In genomic region chr6:144729502-144729901, GRCh38 we compare ENCODE assay signal across 12 cellular contexts.
DNase-seq lines count a peak whose midpoint lies in the region; ATAC-seq and TF ChIP-seq lines count a peak whose summit lies in the region.
"Had no signal": no experiment of that assay in that cellular context is flagged by ENCODE, and none has a peak within 500 bp of the region (broad histone marks: within the 10 kb centered on the region; RNA-seq: fewer than 3 reads in every experiment).

No MANE protein-coding gene starts in this region.

- H3K9me3 ChIP-seq in esophagus squamous epithelium (no peaks in the 10 kb centered on the region), breast epithelium (no peaks in the 10 kb centered on the region)
- H3K9me3 ChIP-seq: neutrophil had no signal

- H3K4me3 ChIP-seq in esophagus squamous epithelium = no peak overlapping the region
- H3K4me3 ChIP-seq in breast epithelium = no peak overlapping the region

- H3K4me1 ChIP-seq in esophagus squamous epithelium (peaks cover 0 to 7% (median 5%) of the 10 kb centered on the region in 3 donors), breast epithelium (no peaks in the 10 kb centered on the region)

- no peak for TF ChIP-seq POLR2A in esophagus squamous epithelium (IDR thresholded peaks at IDR 0.05)
- no peak for TF ChIP-seq POLR2A in breast epithelium (IDR thresholded peaks at IDR 0.05)

- H3K36me3 ChIP-seq in esophagus squamous epithelium = peaks cover 0 to 50% (median 0%) of the 10 kb centered on the region in 3 donors
- H3K36me3 ChIP-seq in breast epithelium = no peaks in the 10 kb centered on the region

- no peak for TF ChIP-seq CTCF in esophagus squamous epithelium (IDR thresholded peaks at IDR 0.05)
- no peak for TF ChIP-seq CTCF in breast epithelium (IDR thresholded peaks at IDR 0.05)

- intact Hi-C loops in esophagus squamous epithelium (cut with DNase I) (no loop called here), breast epithelium (cut with DNase I; ENCODE audit: low total_unique reads) (no loop called here)

- no peaks in the 10 kb centered on the region for H3K27me3 ChIP-seq in esophagus squamous epithelium
- H3K27me3 ChIP-seq in breast epithelium = no peaks in the 10 kb centered on the region
- H3K27me3 ChIP-seq: neutrophil had no signal

- WGBS in esophagus squamous epithelium, 2 donors = 84 to 89% methylated on average over 3 of the region's 3 CpGs

- peak; percentile 17 for DNase-seq in germinal center (ENCODE audit: low spot score)
- DNase-seq in esophagus squamous epithelium (lab: John Stamatoyannopoulos, UW) = no peak
- DNase-seq in NCI-H1694 treated with DMSO at 0.1 percent for 48 hours (lab: John Stamatoyannopoulos, UW) = no peak
- no peak for DNase-seq in breast epithelium (ENCODE audit: low spot score in 2 of 2)
- DNase-seq: NCI-H1092 treated with DMSO at 0.1 percent for 48 hours; NCI-H82; stimulated activated CD4-positive, alpha-beta T cell treated with anti-CD3 and anti-CD28 coated beads, Interleukin-15, amount 100 ng/mL, for 24 hours; stimulated activated naive CD4-positive, alpha-beta T cell had no signal

- ATAC-seq in GM18868 (IDR thresholded peaks at IDR 0.05; ENCODE audit: unreplicated experiment) (peak; percentile 61), GM21515 (IDR thresholded peaks at IDR 0.05; ENCODE audit: unreplicated experiment) (peak; percentile 64), HG03108 (IDR thresholded peaks at IDR 0.05; ENCODE audit: unreplicated experiment) (peak; percentile 43)

- H3K27ac ChIP-seq in esophagus squamous epithelium (no peak overlapping the region), breast epithelium (no peak overlapping the region)
- H3K27ac ChIP-seq: neutrophil had no signal
